Comparison of ENCODE assay signal across 8 cellular contexts in genomic region chr10:132571565-132572544, GRCh38. TPM values are rescaled to one million over a fixed set of nuclear protein-coding genes. Genes with fewer than 3 reads are reported as not detected.
DNase-seq lines count a peak whose midpoint lies in the region; ATAC-seq and TF ChIP-seq lines count a peak whose summit lies in the region.

No MANE protein-coding gene starts in this region.

- TF ChIP-seq POLR2A in GM19099 (IDR thresholded peaks at IDR 0.05; ENCODE audit: extremely low read depth, insufficient read length, low read depth): peak; percentile 25

- no peaks in the 10 kb centered on the region for H3K9me3 ChIP-seq in CD8-positive, alpha-beta memory T cell (ENCODE audit: low read length)
- no peaks in the 10 kb centered on the region for H3K9me3 ChIP-seq in right cardiac atrium (ENCODE audit: control insufficient read depth, low read length)

- CTCF ChIA-PET in CD8-positive, alpha-beta memory T cell (lab: Charles Lee): interaction anchor here (3.6 kb wide), 1 partner anchor 21 kb away, joined by 15 read pairs; no protein-coding TSS in a partner anchor

- WGBS in right cardiac atrium: 46% methylated on average over 24 of the region's 24 CpGs

- peak overlapping the region in 5 of 7 donors; percentile 18 to 68 (median 50) for H3K4me3 Mint-ChIP-seq in CD8-positive, alpha-beta memory T cell

- peaks cover 9 to 27% (median 15%) of the 10 kb centered on the region in 3 donors for H3K4me1 Mint-ChIP-seq in CD8-positive, alpha-beta memory T cell

- POLR2A ChIA-PET in CD8-positive, alpha-beta memory T cell (lab: Charles Lee): no interaction called here

- H3K4me3 ChIP-seq in CD8-positive, alpha-beta memory T cell (ENCODE audit: low read length): no peak overlapping the region
- no peak overlapping the region for H3K4me3 ChIP-seq in right cardiac atrium (ENCODE audit: low read length)

- intact Hi-C loops in right cardiac atrium (cut with DNase I): no loop called here

- ATAC-seq in HG03159 (IDR thresholded peaks at IDR 0.05; ENCODE audit: unreplicated experiment) (peak; percentile 67), right cardiac atrium (peak; percentile 43 to 78)

- H3K36me3 ChIP-seq in CD8-positive, alpha-beta memory T cell (ENCODE audit: insufficient read depth, low read length): no peaks in the 10 kb centered on the region

- no peaks in the 10 kb centered on the region for H3K27me3 ChIP-seq in CD8-positive, alpha-beta memory T cell (ENCODE audit: insufficient read depth, low read length, poor library complexity, severe bottlenecking)
- H3K27me3 ChIP-seq in right cardiac atrium (ENCODE audit: control insufficient read depth, insufficient read depth): no peaks in the 10 kb centered on the region

- no peaks in the 10 kb centered on the region for H3K27me3 Mint-ChIP-seq in CD8-positive, alpha-beta memory T cell

- peak overlapping the region in 7 of 8 donors; percentile 3 to 87 (median 61) for H3K27ac Mint-ChIP-seq in CD8-positive, alpha-beta memory T cell

- peak overlapping the region; percentile 39 for H3K27ac ChIP-seq in CD8-positive, alpha-beta memory T cell (ENCODE audit: low read depth, low read length)
- H3K27ac ChIP-seq in right cardiac atrium (ENCODE audit: low read length): no peak overlapping the region

- peaks cover 0 to 2% (median 0%) of the 10 kb centered on the region in 3 donors for H3K36me3 Mint-ChIP-seq in CD8-positive, alpha-beta memory T cell

- no peaks in the 10 kb centered on the region for H3K9me3 Mint-ChIP-seq in CD8-positive, alpha-beta memory T cell

- peak in 2 of 5 donors; percentile 42 to 82 for DNase-seq in CD8-positive, alpha-beta memory T cell
- DNase-seq in RKO (ENCODE audit: low spot score) (peak; percentile 89), right cardiac atrium (peak; percentile 42 to 63 (median 46)), NCI-H146 treated with DMSO at 0.1 percent for 48 hours (lab: John Stamatoyannopoulos, UW; ENCODE audit: unreplicated experiment) (no peak)
- peak; percentile 42 for DNase-seq in activated naive CD4-positive, alpha-beta T cell treated with anti-CD3 and anti-CD28 coated beads, Interleukin-2, amount 50 U/mL, for 16 hours
- peak; percentile 62 to 65 for DNase-seq in stimulated activated CD4-positive, alpha-beta T cell treated with anti-CD3 and anti-CD28 coated beads, Interleukin-2, amount 100 ng/mL, for 24 hours

- H3K4me1 ChIP-seq in CD8-positive, alpha-beta memory T cell (ENCODE audit: insufficient read depth, low read length): peaks cover 21% of the 10 kb centered on the region
- H3K4me1 ChIP-seq in right cardiac atrium (ENCODE audit: control insufficient read depth, insufficient read depth, low read length): peaks cover 24% of the 10 kb centered on the region

RNA-seq across cellular contexts. Expression of gene INPP5A, which starts 34.3 kb away (rescaled TPM):
- 1 to 10 TPM; 4.8 to 6.1 TPM for total RNA-seq in CD8-positive, alpha-beta memory T cell
- polyA plus RNA-seq in CD8-positive, alpha-beta memory T cell: 1.1 TPM
- 100 to 1,000 TPM in 2 of 4 donors, 10 to 100 TPM in 2; 92.0 to 116 (median 99.2) TPM for total RNA-seq in right cardiac atrium
- 60.0 TPM for polyA plus RNA-seq in right cardiac atrium

Comparison
In these comparisons a context has a peak if more than half of its experiments do, and no peak if none do; other contexts are left out.
1. RNA of gene INPP5A, which starts 34.3 kb away (total RNA-seq): 92.0 to 116 TPM in right cardiac atrium; 4.8 to 6.1 TPM in CD8-positive, alpha-beta memory T cell; every median in the first group is over 10 times any median in the second.